ENCODE assay signal across 8 cellular contexts in the genomic region with DNA sequence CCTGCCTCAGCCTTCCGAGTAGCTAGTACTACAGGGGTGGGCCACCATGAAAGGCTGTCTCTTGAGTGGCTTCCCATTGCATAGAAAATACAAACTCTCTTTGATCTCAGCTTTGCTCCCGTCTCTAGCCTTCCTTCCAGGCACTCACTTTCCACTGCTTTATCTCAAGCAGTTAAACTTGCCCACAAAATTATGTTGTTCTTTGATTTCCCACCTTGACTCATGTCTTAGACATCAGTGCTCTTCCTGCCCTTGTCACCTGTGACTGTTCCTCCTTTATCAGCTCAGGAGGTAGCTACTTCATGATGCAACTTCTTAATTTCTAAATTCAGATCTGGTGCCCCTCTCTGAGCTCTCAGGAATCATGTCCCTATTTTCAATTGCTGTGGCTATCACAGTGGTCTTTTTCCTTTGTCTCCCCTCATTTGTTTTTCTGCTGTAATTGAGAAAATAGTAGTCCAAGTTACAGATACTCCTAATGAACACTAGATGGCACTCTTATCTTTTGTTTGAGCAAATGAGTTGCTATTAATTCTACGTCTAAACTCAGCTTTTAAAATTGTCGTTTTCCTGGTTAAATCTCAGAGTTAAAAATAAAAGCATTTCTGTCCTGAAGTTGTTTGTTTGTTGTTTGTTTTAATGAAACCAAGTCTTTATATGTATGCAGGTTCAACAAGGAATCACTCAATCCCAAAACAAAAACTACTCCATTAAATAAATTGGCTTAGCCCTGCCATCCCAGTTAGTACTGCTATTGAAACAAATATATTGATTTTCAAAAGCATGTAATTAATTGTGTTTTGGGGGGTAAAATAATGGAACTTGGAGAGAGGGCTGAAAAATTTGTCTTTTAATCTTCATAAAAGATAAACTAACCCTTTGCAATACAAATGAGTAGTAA. TPM values are rescaled to one million over a fixed set of nuclear protein-coding genes. Genes with fewer than 3 reads are reported as not detected.
A peak's percentile ranks its signal among the peaks of the same experiment; 100 is the strongest.
DNase-seq lines count a peak whose midpoint lies in the region; ATAC-seq, FAIRE-seq and TF ChIP-seq lines count a peak whose summit lies in the region.

No MANE protein-coding gene starts in this region.

- TF ChIP-seq EP300 in tibial nerve (IDR thresholded peaks at IDR 0.05) = no peak

- H3K4me3 ChIP-seq in adipocyte (ENCODE audit: low read length) (peak overlapping the region; percentile 43), tibial nerve (no peak overlapping the region)

- H3K9ac ChIP-seq in adipocyte (ENCODE audit: low read length) = peak overlapping the region; percentile 65

- H3K36me3 ChIP-seq in adipocyte (ENCODE audit: control insufficient read depth, insufficient read depth, low read length, severe bottlenecking) (no peaks in the 10 kb centered on the region), tibial nerve (no peaks in the 10 kb centered on the region)

- peak; percentile 100 for FAIRE-seq in islet of Langerhans (lab: Jason Lieb, UNC)

- H3K27ac ChIP-seq in tibial nerve = no peak overlapping the region

- ATAC-seq in GM21515 (IDR thresholded peaks at IDR 0.05; ENCODE audit: unreplicated experiment) = no peak

- H3K27me3 ChIP-seq in adipocyte (replicated peaks; ENCODE audit: control insufficient read depth, insufficient read depth, low read length) (no peaks in the 10 kb centered on the region), tibial nerve (peaks cover 0 to 5% of the 10 kb centered on the region in 2 donors)

- DNase-seq in AG08395 (ENCODE audit: low spot score) (peak; percentile 45), GM13976 (ENCODE audit: low spot score) (peak; percentile 44), NCI-H146 (lab: John Stamatoyannopoulos, UW) (peak; percentile 62), adipocyte (ENCODE audit: low read depth) (peak; percentile 83), tibial nerve (ENCODE audit: low spot score in 2 of 2) (no peak), HuH-7.5 (ENCODE audit: low spot score) (no peak)

- H3K4me1 ChIP-seq in adipocyte (ENCODE audit: control insufficient read depth, insufficient read depth, low read length) = no peaks in the 10 kb centered on the region
- H3K4me1 ChIP-seq in tibial nerve = peaks cover 0 to 8% (median 0%) of the 10 kb centered on the region in 4 donors

- TF ChIP-seq CTCF in GM13976 (IDR thresholded peaks at IDR 0.05; ENCODE audit: borderline replicate concordance, control extremely low read depth, extremely low read depth, insufficient read depth, missing control alignments) (peak; percentile 58), tibial nerve (IDR thresholded peaks at IDR 0.05) (peak; percentile 62 to 71 (median 65))

- no peak for TF ChIP-seq POLR2A in tibial nerve (IDR thresholded peaks at IDR 0.05)

- 7 to 17% methylated on average over 4 of the region's 4 CpGs for WGBS in tibial nerve, 2 donors

- in situ Hi-C loops in GM13976 (cut with MboI; ENCODE audit: low sequenced_read_pairs, unreplicated experiment) = no loop called here

- H3K9me3 ChIP-seq in adipocyte (ENCODE audit: control insufficient read depth, low read length) (no peaks in the 10 kb centered on the region), tibial nerve (no peaks in the 10 kb centered on the region)

RNA-seq across cellular contexts. Expression of a gene that starts 46.9 kb away (rescaled TPM):
- 10 to 100 TPM in 1 of 4 donors, 1 to 10 TPM in 3; 5.1 to 17.8 (median 6.9) TPM for total RNA-seq in tibial nerve

Comparison
In these comparisons a context has a peak if more than half of its experiments do, and no peak if none do; other contexts are left out.
1. DNase-seq: peak in AG08395 (single experiment), GM13976 (single experiment), NCI-H146 (single experiment) and adipocyte (single experiment); none in tibial nerve (0 of 2) and HuH-7.5 (single experiment).